8 cellular contexts compared by ENCODE assay signal in the genomic region with DNA sequence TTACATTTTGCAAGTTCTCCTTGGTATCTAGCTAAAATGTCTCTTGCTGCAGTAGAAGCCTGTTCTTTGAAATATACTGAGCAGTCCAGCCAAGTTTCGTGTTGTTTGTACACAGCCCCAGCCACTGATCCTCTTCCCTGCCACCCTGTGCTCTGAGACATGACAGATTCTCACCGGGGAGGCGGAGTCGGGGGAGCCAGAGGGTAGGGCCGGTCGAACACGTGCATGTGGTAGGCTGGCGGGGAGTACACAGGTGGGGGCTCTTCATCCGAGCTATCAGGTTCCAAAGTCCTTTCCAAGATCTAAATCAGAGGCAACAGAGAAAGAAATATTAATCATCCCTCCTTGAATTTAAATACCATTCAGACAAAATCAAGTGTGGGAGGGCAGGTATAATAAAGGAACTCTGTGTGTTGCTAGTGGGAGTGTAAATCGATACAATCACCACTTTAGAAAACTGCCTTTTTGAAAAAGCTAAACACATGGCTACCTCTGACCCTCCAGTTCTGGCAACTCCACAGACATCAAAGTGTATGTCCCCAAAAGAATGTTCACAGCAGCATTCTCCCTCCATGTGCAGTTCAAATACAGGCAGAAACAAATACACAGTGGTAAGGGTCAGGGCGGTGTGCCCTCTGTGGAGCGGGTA. TPM values are rescaled to one million over a fixed set of nuclear protein-coding genes. Genes with fewer than 3 reads are reported as not detected.
A peak's percentile ranks its signal among the peaks of the same experiment; 100 is the strongest.
DNase-seq lines count a peak whose midpoint lies in the region; ATAC-seq and TF ChIP-seq lines count a peak whose summit lies in the region.

No MANE protein-coding gene starts in this region.

- POLR2A ChIA-PET in PC-3 (lab: Charles Lee; ENCODE audit: unreplicated experiment) = interaction anchor here (0.6 to 1.0 kb wide), 5 partner anchors 39 to 118 kb away, joined by 3 to 10 read pairs (median 4); no protein-coding TSS in a partner anchor

- H4K20me1 ChIP-seq in PC-3 (ENCODE audit: low read length) = no peaks in the 10 kb centered on the region

- H3K36me3 ChIP-seq in H7 (replicated peaks; ENCODE audit: control insufficient read depth, insufficient read depth, low read length) (no peaks in the 10 kb centered on the region), PC-3 (ENCODE audit: low read depth, low read length) (peaks cover 12% of the 10 kb centered on the region)

- peak overlapping the region; percentile 94 for H3K27ac ChIP-seq in PC-3 (ENCODE audit: low read length)
- H3K27ac ChIP-seq in skin epidermis = peak overlapping the region in 13 of 21 experiments; percentile 1 to 79 (median 39)

- peak overlapping the region; percentile 8; the same call in 1 of the 2 replicates for H2AFZ ChIP-seq in PC-3 (ENCODE audit: low read length)

- H3K4me1 ChIP-seq in PC-3 (ENCODE audit: insufficient read depth, low read length) = peaks cover 65% of the 10 kb centered on the region

- H3K9me3 ChIP-seq in PC-3 (ENCODE audit: low read length) = no peaks in the 10 kb centered on the region

- TF ChIP-seq CTCF in PC-3 (conservative IDR thresholded peaks at IDR 0.05; ENCODE audit: low read depth, low read length) = no peak

- peaks cover 2% of the 10 kb centered on the region; the same call in 1 of the 2 replicates for H3K27me3 ChIP-seq in H7 (ENCODE audit: control insufficient read depth, insufficient read depth, low read length)
- no peaks in the 10 kb centered on the region for H3K27me3 ChIP-seq in PC-3 (ENCODE audit: low read length)

- ATAC-seq in PC-3 (peak; percentile 66), HG02885 (IDR thresholded peaks at IDR 0.05; ENCODE audit: poor library complexity, unreplicated experiment) (no peak)

- H3K4me3 ChIP-seq in H7 (ENCODE audit: insufficient read depth, low read depth, low read length) = no peak overlapping the region
- H3K4me3 ChIP-seq in PC-3 (ENCODE audit: low read length) = peak overlapping the region; percentile 26
- H3K4me3 ChIP-seq in skin epidermis = no peak overlapping the region

- CTCF ChIA-PET in PC-3 (lab: Charles Lee) = interaction anchor here (0.7 to 1.0 kb wide), 3 partner anchors 11 to 120 kb away, joined by 3 to 5 read pairs (median 3); no protein-coding TSS in a partner anchor

- peak overlapping the region; percentile 67 for H3K4me2 ChIP-seq in PC-3 (ENCODE audit: low read length)

- H3K79me2 ChIP-seq in PC-3 (ENCODE audit: low read length) = peaks cover 8% of the 10 kb centered on the region; the same call in 1 of the 2 replicates

- intact Hi-C loops in PC-3 (cut with micrococcal nuclease) = no loop called here

- BruUV-seq in PC-3 (replicated peaks; lab: Mats Ljungman, UMichigan) = TSS peak; percentile 91

- H3F3A ChIP-seq in PC-3 (ENCODE audit: low read length, unreplicated experiment) = peaks cover 14% of the 10 kb centered on the region

- peak overlapping the region; percentile 72 for H3K9ac ChIP-seq in PC-3 (ENCODE audit: low read length)

- DNase-seq in H7 (peak; percentile 76), PC-3 (peak; percentile 86), glomerular visceral epithelial cell (ENCODE audit: extremely low spot score) (peak; percentile 42), RKO (ENCODE audit: low spot score) (no peak), NCI-H2081 treated with DMSO at 0.1 percent for 48 hours (lab: John Stamatoyannopoulos, UW) (no peak), NCI-H1092 treated with DMSO at 0.1 percent for 48 hours (lab: John Stamatoyannopoulos, UW) (no peak)

- no peaks in the 10 kb centered on the region for H3K9me2 ChIP-seq in PC-3 (replicated peaks; ENCODE audit: low read length)

RNA-seq across cellular contexts. Expression of a gene that starts 29.7 kb away (rescaled TPM):
- total RNA-seq in H7 (2014; rRNA removed; shearing (Covaris generic)) = 56.1 and 65.9 TPM in 2 replicates
- 63.9 and 97.5 TPM in 2 replicates for total RNA-seq in PC-3 (2014; rRNA removed)

Comparison
In these comparisons a context has a peak if more than half of its experiments do, and no peak if none do; other contexts are left out.
1. DNase-seq: peak in H7 (single experiment), PC-3 (single experiment) and glomerular visceral epithelial cell (single experiment); none in RKO (single experiment), NCI-H2081 treated with DMSO at 0.1 percent for 48 hours (single experiment) and NCI-H1092 treated with DMSO at 0.1 percent for 48 hours (single experiment).